12 cellular contexts compared by ENCODE assay signal in the genomic region with DNA sequence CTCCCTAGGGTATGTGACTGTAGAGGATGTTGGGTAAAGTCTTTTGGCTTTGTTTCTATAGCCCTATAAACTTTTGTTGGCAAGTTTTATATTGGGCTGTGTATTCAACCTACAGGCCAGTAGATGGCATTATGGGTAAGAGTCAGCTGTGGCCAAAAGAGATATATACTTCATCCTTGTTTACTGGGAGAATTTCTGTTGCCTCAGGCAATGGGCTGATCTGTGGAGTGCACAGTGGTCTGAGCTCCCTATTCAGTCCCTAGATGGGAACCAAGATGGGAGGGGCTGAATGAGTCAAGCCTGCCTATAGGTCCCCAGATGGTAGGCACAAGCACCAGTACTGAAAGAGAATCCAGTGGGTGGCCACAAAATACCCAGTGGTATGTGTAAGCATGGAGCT.
DNase-seq lines count a peak whose midpoint lies in the region; ATAC-seq lines count a peak whose summit lies in the region.
"Had no signal": no experiment of that assay in that cellular context is flagged by ENCODE, and none has a peak within 500 bp of the region (broad histone marks: within the 10 kb centered on the region; RNA-seq: fewer than 3 reads in every experiment).

No MANE protein-coding gene starts in this region.

- no peak overlapping the region for H3K4me3 ChIP-seq in SJCRH30
- H3K4me3 ChIP-seq: right atrium auricular region had no signal

- H3K9me3 ChIP-seq in SJCRH30 (replicated peaks) = no peaks in the 10 kb centered on the region
- H3K9me3 ChIP-seq: right atrium auricular region had no signal

- no peak for ATAC-seq in GM21390 (IDR thresholded peaks at IDR 0.05; ENCODE audit: unreplicated experiment)
- no peak for ATAC-seq in GM21528 (IDR thresholded peaks at IDR 0.05; ENCODE audit: low FRiP score, unreplicated experiment)

- H3K27ac ChIP-seq in SJCRH30 = no peak overlapping the region
- H3K27ac ChIP-seq: right atrium auricular region had no signal

- H3K4me1 ChIP-seq in SJCRH30 = no peaks in the 10 kb centered on the region
- H3K4me1 ChIP-seq: right atrium auricular region had no signal

- DNase-seq in A172 (ENCODE audit: low spot score) (peak; percentile 4), HS-27A (ENCODE audit: low read depth) (peak; percentile 53), SJCRH30 (peak; percentile 52 to 74), fibroblast of gingiva (ENCODE audit: low read depth) (peak; percentile 2), AG08396 (ENCODE audit: low spot score) (no peak)
- no peak for DNase-seq in stimulated activated CD4-positive, alpha-beta T cell treated with anti-CD3 and anti-CD28 coated beads, Interleukin-4, amount 100 ng/mL, for 24 hours
- DNase-seq: C1 segment of cervical spinal cord, kidney glomerular epithelial cell, NCI-H2171 had no signal

- no peaks in the 10 kb centered on the region for H3K36me3 ChIP-seq in SJCRH30
- H3K36me3 ChIP-seq: right atrium auricular region had no signal

- H3K27me3 ChIP-seq in SJCRH30 = no peaks in the 10 kb centered on the region
- H3K27me3 ChIP-seq: right atrium auricular region had no signal

Comparison
In these comparisons a context has a peak if more than half of its experiments do, and no peak if none do; other contexts are left out.
1. DNase-seq: peak in A172 (single experiment), HS-27A (single experiment), SJCRH30 (2 of 2) and fibroblast of gingiva (single experiment); none in stimulated activated CD4-positive, alpha-beta T cell treated with anti-CD3 and anti-CD28 coated beads, Interleukin-4, amount 100 ng/mL, for 24 hours (single experiment) and AG08396 (single experiment).